In genomic region chr16:1492082-1492922, GRCh38 we compare ENCODE assay signal across 8 cellular contexts. TPM values are rescaled to one million over a fixed set of nuclear protein-coding genes. Genes with fewer than 3 reads are reported as not detected.
A peak's percentile ranks its signal among the peaks of the same experiment; 100 is the strongest.
DNase-seq lines count a peak whose midpoint lies in the region; ATAC-seq and TF ChIP-seq lines count a peak whose summit lies in the region.

No MANE protein-coding gene starts in this region.

- peak overlapping the region; percentile 91 for H3K4me3 Mint-ChIP-seq in activated T-cell treated with anti-CD3 and anti-CD28 coated beads, Interleukin-2, amount 50 U/mL, for 4 hours
- H3K4me3 Mint-ChIP-seq in brain (peak overlapping the region; percentile 89 to 95 (median 92)), memory B cell (peak overlapping the region; percentile 96), type B pancreatic cell (peak overlapping the region; percentile 97)

- no peak for TF ChIP-seq CTCF in brain (conservative IDR thresholded peaks at IDR 0.05)
- no peak for TF ChIP-seq CTCF in type B pancreatic cell (conservative IDR thresholded peaks at IDR 0.05)

- H3K4me1 Mint-ChIP-seq in activated T-cell treated with anti-CD3 and anti-CD28 coated beads, Interleukin-2, amount 50 U/mL, for 4 hours (ENCODE audit: low read depth) = peaks cover 11% of the 10 kb centered on the region
- H3K4me1 Mint-ChIP-seq in brain (peaks cover 22% of the 10 kb centered on the region), memory B cell (peaks cover 16% of the 10 kb centered on the region), type B pancreatic cell (ENCODE audit: unreplicated experiment) (peaks cover 8% of the 10 kb centered on the region)

- H3K27ac Mint-ChIP-seq in brain (peak overlapping the region; percentile 86 to 98 (median 95)), memory B cell (peak overlapping the region; percentile 99), type B pancreatic cell (peak overlapping the region; percentile 96)

- in situ Hi-C loops in ACHN (cut with HindIII; ENCODE audit: low pct_ligation_motif_present, low pct_unique_long_range_greater_than_20kb, low sequenced_read_pairs) = no loop called here

- no peak for DNase-seq in activated T-cell treated with anti-CD3 and anti-CD28 coated beads, Interleukin-2, amount 50 U/mL, for 4 hours
- no peak for DNase-seq in activated T-cell treated with anti-CD3 and anti-CD28 coated beads, Interleukin-2, amount 50 U/mL, for 48 hours
- DNase-seq in memory B cell (ENCODE audit: low spot score in 2 of 2) (no peak), type B pancreatic cell (ENCODE audit: extremely low spot score, unreplicated experiment) (no peak), ACHN (no peak)

- no peaks in the 10 kb centered on the region for H3K27me3 Mint-ChIP-seq in activated T-cell treated with anti-CD3 and anti-CD28 coated beads, Interleukin-2, amount 50 U/mL, for 4 hours (ENCODE audit: low read depth)
- H3K27me3 Mint-ChIP-seq in brain (no peaks in the 10 kb centered on the region), memory B cell (no peaks in the 10 kb centered on the region), type B pancreatic cell (peaks cover 3% of the 10 kb centered on the region)

- no peaks in the 10 kb centered on the region for H3K9me3 Mint-ChIP-seq in activated T-cell treated with anti-CD3 and anti-CD28 coated beads, Interleukin-2, amount 50 U/mL, for 4 hours
- H3K9me3 Mint-ChIP-seq in brain (no peaks in the 10 kb centered on the region), memory B cell (no peaks in the 10 kb centered on the region), type B pancreatic cell (no peaks in the 10 kb centered on the region)

- no peaks in the 10 kb centered on the region for H3K36me3 Mint-ChIP-seq in activated T-cell treated with anti-CD3 and anti-CD28 coated beads, Interleukin-2, amount 50 U/mL, for 4 hours (ENCODE audit: insufficient read depth)
- no peaks in the 10 kb centered on the region for H3K36me3 Mint-ChIP-seq in brain
- H3K36me3 Mint-ChIP-seq in memory B cell = peaks cover 2% of the 10 kb centered on the region
- no peaks in the 10 kb centered on the region for H3K36me3 Mint-ChIP-seq in type B pancreatic cell

- no peak for ATAC-seq in activated T-cell treated with anti-CD3 and anti-CD28 coated beads, Interleukin-2, amount 50 U/mL, for 4 hours
- ATAC-seq in memory B cell (ENCODE audit: low read depth) = no peak
- ATAC-seq in GM21360 (IDR thresholded peaks at IDR 0.05; ENCODE audit: unreplicated experiment) = no peak
- ATAC-seq in HG02588 (IDR thresholded peaks at IDR 0.05; ENCODE audit: unreplicated experiment) = no peak

RNA-seq across cellular contexts. Expression of gene TELO2, which starts 0.9 kb away (rescaled TPM):
- 100 to 1,000 TPM; 103 to 131 (median 121) TPM for total RNA-seq in activated T-cell treated with anti-CD3 and anti-CD28 coated beads, Interleukin-2, amount 50 U/mL, for 4 hours
- polyA plus RNA-seq in brain (ENCODE audit: insufficient read depth, low read depth, low replicate concordance) = 34.8 TPM
- total RNA-seq in type B pancreatic cell (ENCODE audit: low replicate concordance) = 39.3 and 65.4 TPM in 2 replicates

RNA-seq across cellular contexts. Expression of gene PTX4, which starts 3.6 kb away (rescaled TPM):
- under 1 TPM in 1 of 3 donors, not detected in 2; 0.28 TPM for total RNA-seq in activated T-cell treated with anti-CD3 and anti-CD28 coated beads, Interleukin-2, amount 50 U/mL, for 4 hours
- polyA plus RNA-seq in brain (ENCODE audit: insufficient read depth, low read depth, low replicate concordance) = not detected
- not detected in 2 replicates for total RNA-seq in type B pancreatic cell (ENCODE audit: low replicate concordance)

RNA-seq across cellular contexts. Expression of gene CLCN7, which starts 17.5 kb away (rescaled TPM):
- total RNA-seq in activated T-cell treated with anti-CD3 and anti-CD28 coated beads, Interleukin-2, amount 50 U/mL, for 4 hours = 10 to 100 TPM; 54.2 to 60.7 (median 54.7) TPM
- polyA plus RNA-seq in brain (ENCODE audit: insufficient read depth, low read depth, low replicate concordance) = 52.8 TPM
- total RNA-seq in type B pancreatic cell (ENCODE audit: low replicate concordance) = 91.9 and 98.1 TPM in 2 replicates

RNA-seq across cellular contexts. Expression of gene TMEM204, which starts 41.2 kb away (rescaled TPM):
- 10 to 100 TPM; 11.7 to 16.7 (median 16.2) TPM for total RNA-seq in activated T-cell treated with anti-CD3 and anti-CD28 coated beads, Interleukin-2, amount 50 U/mL, for 4 hours
- polyA plus RNA-seq in brain (ENCODE audit: insufficient read depth, low read depth, low replicate concordance) = 11.1 TPM
- 1.0 TPM in 1 of 2 replicates, not detected in the other for total RNA-seq in type B pancreatic cell (ENCODE audit: low replicate concordance)

RNA-seq across cellular contexts. Expression of gene CCDC154, which starts 47.9 kb away (rescaled TPM):
- total RNA-seq in activated T-cell treated with anti-CD3 and anti-CD28 coated beads, Interleukin-2, amount 50 U/mL, for 4 hours = 1 to 10 TPM in 2 of 3 donors, under 1 TPM in 1; 0.73 to 2.5 (median 2.2) TPM
- polyA plus RNA-seq in brain (ENCODE audit: insufficient read depth, low read depth, low replicate concordance) = 4.8 TPM
- 2.2 and 5.0 TPM in 2 replicates for total RNA-seq in type B pancreatic cell (ENCODE audit: low replicate concordance)
